In the genomic region with DNA sequence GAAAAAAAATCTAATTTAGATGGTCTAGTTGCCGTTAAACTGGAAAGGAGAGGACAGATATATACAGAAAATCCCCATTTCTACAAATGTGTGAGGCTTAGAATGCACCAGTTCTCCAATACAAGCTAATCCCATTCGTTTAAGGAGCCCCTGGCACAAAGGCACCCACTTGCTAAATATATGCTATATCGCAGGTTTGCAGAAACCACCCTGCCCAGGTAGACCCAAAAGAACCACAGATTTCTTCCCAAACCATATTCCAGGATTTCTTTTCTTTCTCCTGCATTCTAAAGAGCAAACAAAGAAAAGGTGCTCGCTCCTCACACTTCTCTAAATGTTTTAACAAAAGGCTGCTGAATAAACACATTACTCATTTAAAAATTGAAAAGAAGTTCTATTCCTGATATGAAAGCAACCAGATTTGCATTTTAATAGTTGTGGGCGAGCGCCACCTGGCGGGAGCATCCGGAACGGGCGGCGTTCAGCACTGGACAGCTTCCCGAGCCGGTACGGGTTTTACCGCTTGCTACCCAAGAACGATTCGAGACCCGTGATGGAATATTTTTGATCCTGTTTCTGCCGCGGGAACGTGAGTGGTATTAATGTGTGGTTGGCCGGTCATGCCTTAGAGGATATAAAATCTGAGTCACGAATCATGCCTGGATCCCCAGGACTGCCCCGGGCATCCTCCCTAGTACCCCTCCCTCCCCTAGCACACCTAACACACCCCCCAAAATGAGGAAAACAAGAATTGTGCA, we compare ENCODE assay signal across 1 cellular context.
A peak's percentile ranks its signal among the peaks of the same experiment; 100 is the strongest.
TF ChIP-seq lines count a peak whose summit lies in the region.

No MANE protein-coding gene starts in this region.

TF ChIP-seq in HCT116, 20 proteins besides CTCF, POLR2A, EP300 and RAD21 (continued from another document):
- TF ChIP-seq, protein P1, sequence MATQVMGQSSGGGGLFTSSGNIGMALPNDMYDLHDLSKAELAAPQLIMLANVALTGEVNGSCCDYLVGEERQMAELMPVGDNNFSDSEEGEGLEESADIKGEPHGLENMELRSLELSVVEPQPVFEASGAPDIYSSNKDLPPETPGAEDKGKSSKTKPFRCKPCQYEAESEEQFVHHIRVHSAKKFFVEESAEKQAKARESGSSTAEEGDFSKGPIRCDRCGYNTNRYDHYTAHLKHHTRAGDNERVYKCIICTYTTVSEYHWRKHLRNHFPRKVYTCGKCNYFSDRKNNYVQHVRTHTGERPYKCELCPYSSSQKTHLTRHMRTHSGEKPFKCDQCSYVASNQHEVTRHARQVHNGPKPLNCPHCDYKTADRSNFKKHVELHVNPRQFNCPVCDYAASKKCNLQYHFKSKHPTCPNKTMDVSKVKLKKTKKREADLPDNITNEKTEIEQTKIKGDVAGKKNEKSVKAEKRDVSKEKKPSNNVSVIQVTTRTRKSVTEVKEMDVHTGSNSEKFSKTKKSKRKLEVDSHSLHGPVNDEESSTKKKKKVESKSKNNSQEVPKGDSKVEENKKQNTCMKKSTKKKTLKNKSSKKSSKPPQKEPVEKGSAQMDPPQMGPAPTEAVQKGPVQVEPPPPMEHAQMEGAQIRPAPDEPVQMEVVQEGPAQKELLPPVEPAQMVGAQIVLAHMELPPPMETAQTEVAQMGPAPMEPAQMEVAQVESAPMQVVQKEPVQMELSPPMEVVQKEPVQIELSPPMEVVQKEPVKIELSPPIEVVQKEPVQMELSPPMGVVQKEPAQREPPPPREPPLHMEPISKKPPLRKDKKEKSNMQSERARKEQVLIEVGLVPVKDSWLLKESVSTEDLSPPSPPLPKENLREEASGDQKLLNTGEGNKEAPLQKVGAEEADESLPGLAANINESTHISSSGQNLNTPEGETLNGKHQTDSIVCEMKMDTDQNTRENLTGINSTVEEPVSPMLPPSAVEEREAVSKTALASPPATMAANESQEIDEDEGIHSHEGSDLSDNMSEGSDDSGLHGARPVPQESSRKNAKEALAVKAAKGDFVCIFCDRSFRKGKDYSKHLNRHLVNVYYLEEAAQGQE (IDR thresholded peaks at IDR 0.05; ENCODE audit: low read depth): peak; percentile 65
